In the genomic region with DNA sequence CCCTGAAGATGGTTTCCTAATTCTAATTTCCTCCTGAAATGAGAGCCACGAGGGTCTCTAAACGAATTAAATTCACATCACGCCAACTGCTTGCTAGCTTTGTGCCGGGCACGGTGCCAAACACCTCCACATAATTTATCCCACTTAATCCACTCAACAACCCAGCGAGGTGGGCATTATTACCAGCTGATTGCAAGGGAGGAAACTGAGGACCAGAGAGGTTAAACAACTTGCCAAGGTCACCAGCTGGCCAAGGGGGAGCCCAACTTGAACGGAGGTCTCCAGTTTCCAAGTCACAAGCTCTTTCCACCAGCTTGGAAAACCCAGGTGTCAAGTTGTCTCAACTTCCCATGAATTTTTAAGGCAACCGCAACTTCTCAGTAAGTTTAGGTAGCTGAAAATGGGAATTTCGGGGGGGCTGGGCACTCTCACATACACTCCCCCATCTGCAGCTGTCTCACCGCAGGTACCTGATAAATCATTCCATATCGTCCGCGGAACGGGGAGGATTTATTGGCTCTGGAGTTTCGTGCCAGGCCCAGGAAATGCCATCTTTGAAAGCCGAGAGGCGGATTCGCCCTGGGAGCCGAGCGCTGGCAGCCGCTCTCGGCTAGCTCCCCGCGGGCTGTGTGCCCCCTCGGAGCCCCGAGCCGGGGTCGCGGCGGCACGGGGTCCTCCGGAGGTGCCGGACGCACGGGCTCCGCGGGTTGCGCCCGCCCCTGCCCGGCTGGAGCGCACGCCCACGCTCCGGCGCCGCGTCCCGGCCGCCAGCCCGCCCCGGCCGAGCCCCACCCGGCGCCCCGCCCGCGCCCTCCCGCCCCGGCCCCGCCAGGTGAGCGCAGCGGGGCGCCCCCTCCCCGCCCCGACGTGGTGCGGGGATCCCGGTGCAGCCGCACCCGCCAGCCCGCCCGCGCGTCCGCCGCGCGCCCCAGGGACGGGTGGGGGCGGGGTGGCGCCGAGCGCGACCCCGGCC, we compare ENCODE assay signal across 8 cellular contexts. TPM values are rescaled to one million over a fixed set of nuclear protein-coding genes. Genes with fewer than 3 reads are reported as not detected.
A peak's percentile ranks its signal among the peaks of the same experiment; 100 is the strongest.
DNase-seq lines count a peak whose midpoint lies in the region; ATAC-seq and TF ChIP-seq lines count a peak whose summit lies in the region.

No MANE protein-coding gene starts in this region.

- H3K27me3 ChIP-seq in iPS DF 6.9 (ENCODE audit: control insufficient read depth, insufficient read depth, low read length) (peaks cover 30% of the 10 kb centered on the region), suprapubic skin (peaks cover 8% of the 10 kb centered on the region)

- DNase-seq in DMS53 (lab: John Stamatoyannopoulos, UW) (peak; percentile 55), DMS53 treated with DMSO at 0.1 percent for 48 hours (lab: John Stamatoyannopoulos, UW; ENCODE audit: unreplicated experiment) (no peak), SK-N-MC (ENCODE audit: low read depth, low spot score) (no peak), iPS DF 6.9 (ENCODE audit: low read depth, low spot score) (no peak), suprapubic skin (ENCODE audit: low spot score in 2 of 2) (no peak), NCI-H1436 (lab: John Stamatoyannopoulos, UW) (no peak)

- no CpG with 5 or more reads among the region's 85 CpGs for WGBS in iPS DF 6.9 (ENCODE audit: insufficient coverage, insufficient read length)
- 21% methylated on average over 10 of the region's 85 CpGs for WGBS in suprapubic skin

- peak overlapping the region; percentile 33 for H3K9ac ChIP-seq in SK-N-MC (ENCODE audit: insufficient read length)

- no peak for ATAC-seq in HG03342 (IDR thresholded peaks at IDR 0.05; ENCODE audit: unreplicated experiment)
- ATAC-seq in GM21619 (IDR thresholded peaks at IDR 0.05; ENCODE audit: unreplicated experiment): no peak

- H3K27ac ChIP-seq in SK-N-MC (no peak overlapping the region), iPS DF 6.9 (ENCODE audit: low read length) (no peak overlapping the region), suprapubic skin (peak overlapping the region; percentile 65)

- H3K9me3 ChIP-seq in SK-N-MC (ENCODE audit: low read depth, low read length) (no peaks in the 10 kb centered on the region), iPS DF 6.9 (ENCODE audit: control insufficient read depth, insufficient read depth, low read length) (no peaks in the 10 kb centered on the region), suprapubic skin (no peaks in the 10 kb centered on the region)

- H3K4me1 ChIP-seq in iPS DF 6.9 (ENCODE audit: control insufficient read depth, insufficient read depth, low read length) (no peaks in the 10 kb centered on the region; the same call in 1 of the 2 replicates), suprapubic skin (peaks cover 35% of the 10 kb centered on the region)

- TF ChIP-seq EP300 in suprapubic skin (IDR thresholded peaks at IDR 0.05): no peak

- no peaks in the 10 kb centered on the region for H3K36me3 ChIP-seq in SK-N-MC (ENCODE audit: insufficient read depth, low read length)
- no peaks in the 10 kb centered on the region for H3K36me3 ChIP-seq in iPS DF 6.9 (ENCODE audit: control insufficient read depth, insufficient read depth, low read length)
- no peaks in the 10 kb centered on the region for H3K36me3 ChIP-seq in suprapubic skin

- TF ChIP-seq POLR2A in suprapubic skin (IDR thresholded peaks at IDR 0.05): no peak

- H3K4me3 ChIP-seq in SK-N-MC (peak overlapping the region; percentile 82), iPS DF 6.9 (ENCODE audit: low read length) (peak overlapping the region; percentile 61; the same call in 1 of the 2 replicates), suprapubic skin (peak overlapping the region; percentile 56)

- no peak for TF ChIP-seq CTCF in suprapubic skin (IDR thresholded peaks at IDR 0.05)

RNA-seq across cellular contexts. Expression of a gene that starts 0.6 kb away (rescaled TPM):
- total RNA-seq in suprapubic skin: 10 to 100 TPM; 31.6 to 64.0 (median 38.7) TPM
